Comparison of ENCODE assay signal across 2 cellular contexts in the genomic region with DNA sequence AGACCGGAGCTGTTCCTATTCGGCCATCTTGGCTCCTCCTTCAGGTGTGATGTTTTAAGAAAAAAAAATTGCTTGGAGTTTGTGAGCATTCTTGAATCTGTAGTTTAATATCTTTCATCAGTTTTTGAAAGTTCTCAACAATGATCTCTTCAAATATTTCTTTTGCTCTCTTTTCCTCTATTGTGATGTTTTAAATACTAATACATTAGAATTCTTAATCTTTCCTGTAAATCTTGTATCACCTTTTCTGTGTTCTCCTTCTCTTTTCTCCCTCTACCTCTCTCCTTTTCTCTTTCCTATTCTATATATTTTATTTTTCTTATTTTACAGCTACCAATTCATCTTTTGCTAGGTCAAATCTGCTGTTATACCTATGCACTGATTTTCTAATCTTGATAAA.
"Had no signal": no experiment of that assay in that cellular context is flagged by ENCODE, and none has a peak within 500 bp of the region (broad histone marks: within the 10 kb centered on the region; RNA-seq: fewer than 3 reads in every experiment).

No MANE protein-coding gene starts in this region.

- DNase-seq: GF-D8 had no signal

- H3K4me3 ChIP-seq: GM12878 had no signal
